Comparison of ENCODE assay signal across 8 cellular contexts in the genomic region with DNA sequence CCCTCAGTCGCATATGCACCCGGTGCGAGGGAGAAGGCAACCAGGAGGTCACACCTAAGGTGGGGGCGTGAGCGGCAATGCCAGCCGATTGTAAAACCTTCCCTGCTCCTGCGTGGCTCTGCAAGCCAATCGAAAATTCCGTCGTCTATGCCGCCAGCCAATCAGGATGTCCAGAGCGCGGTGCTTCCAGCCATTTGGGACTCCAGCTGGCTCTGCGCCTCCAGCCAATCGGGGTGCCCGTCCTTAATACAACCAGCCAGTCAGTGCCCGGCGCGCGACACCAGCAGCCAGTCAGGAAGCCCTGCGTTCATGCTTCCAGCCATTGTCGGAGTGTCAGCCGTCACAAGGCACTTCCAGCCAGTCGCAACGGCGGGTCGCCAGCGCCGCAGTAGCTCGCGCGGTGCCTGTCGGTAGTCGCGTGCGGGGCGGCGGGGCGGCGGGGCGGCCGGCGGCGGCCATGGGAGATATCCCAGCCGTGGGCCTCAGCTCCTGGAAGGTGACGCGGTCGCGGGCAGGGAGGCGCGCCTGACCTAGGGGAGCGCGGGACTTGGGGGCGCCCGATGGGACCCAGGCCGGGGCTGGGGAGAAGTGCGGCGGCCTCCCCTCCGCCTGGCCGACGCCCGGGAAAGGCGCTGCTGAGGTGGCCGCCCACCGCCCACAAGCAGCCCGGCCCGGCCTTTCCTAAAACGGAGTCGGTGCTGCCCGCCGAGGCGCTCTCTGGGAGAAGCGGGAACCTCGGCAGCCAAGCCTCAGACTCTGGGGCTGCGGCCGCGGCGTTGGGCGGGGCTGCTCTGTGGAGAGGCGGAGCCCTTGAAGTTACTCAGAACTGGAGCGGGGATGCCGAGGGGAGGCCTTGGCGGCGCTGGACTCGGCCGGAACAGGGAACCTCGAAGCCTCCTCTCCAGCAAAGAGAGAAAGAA. TPM values are rescaled to one million over a fixed set of nuclear protein-coding genes. Genes with fewer than 3 reads are reported as not detected.
DNase-seq lines count a peak whose midpoint lies in the region; ATAC-seq and TF ChIP-seq lines count a peak whose summit lies in the region.

Gene AKR1E2, plus strand, starts transcription at position 340 of the 920 bp plus-strand sequence. Its CDS starts 118 bp downstream, at position 458.

- no peaks in the 10 kb centered on the region for H4K20me1 ChIP-seq in smooth muscle cell (ENCODE audit: low read depth)

- peak within 1 kb of the TSS; percentile 81 for H3K27ac Mint-ChIP-seq in activated CD4-positive, alpha-beta T cell treated with anti-CD3 and anti-CD28 coated beads, Interleukin-2, amount 10 ng/mL, durations not matched to agents 24 days and 14 days

- H3K4me1 ChIP-seq in smooth muscle cell (ENCODE audit: low read depth), result peaks cover 2% of the 10 kb centered on the region

- no peaks in the 10 kb centered on the region for H3K36me3 ChIP-seq in smooth muscle cell (ENCODE audit: low read depth)

- TF ChIP-seq CTCF in NB4 (IDR thresholded peaks at IDR 0.05; ENCODE audit: low read depth, low read length), result no peak
- TF ChIP-seq CTCF in choroid plexus epithelial cell (conservative IDR thresholded peaks at IDR 0.05; ENCODE audit: low read depth, low read length), result no peak
- TF ChIP-seq CTCF in smooth muscle cell (IDR thresholded peaks at IDR 0.05; ENCODE audit: borderline replicate concordance, insufficient read depth, poor library complexity, severe bottlenecking), result no peak

- peak within 1 kb of the TSS; percentile 87 for H3K4me3 Mint-ChIP-seq in activated CD4-positive, alpha-beta T cell treated with anti-CD3 and anti-CD28 coated beads, Interleukin-2, amount 10 ng/mL, durations not matched to agents 24 days and 14 days

- intact Hi-C loops in activated CD4-positive, alpha-beta T cell treated with anti-CD3 and anti-CD28 coated beads, Interleukin-2, amount 10 ng/mL, durations not matched to agents 24 days and 14 days (cut with micrococcal nuclease), result loop anchor here (2.0 to 5.0 kb wide), 2 partner anchors 23 to 466 kb away; no protein-coding TSS in a partner anchor

- WGBS in smooth muscle cell (ENCODE audit: low lambda C conversion rate), result 22% methylated on average over 62 of the region's 87 CpGs

- peaks cover 5% of the 10 kb centered on the region for H3K36me3 Mint-ChIP-seq in activated CD4-positive, alpha-beta T cell treated with anti-CD3 and anti-CD28 coated beads, Interleukin-2, amount 10 ng/mL, durations not matched to agents 24 days and 14 days (ENCODE audit: low read depth)

- no peak for TF ChIP-seq POLR2A in NB4 (IDR thresholded peaks at IDR 0.05; ENCODE audit: extremely low read depth, insufficient read length)

- peak within 1 kb of the TSS; percentile 89 for H3K4me2 ChIP-seq in smooth muscle cell

- no peaks in the 10 kb centered on the region for H3K79me2 ChIP-seq in smooth muscle cell (ENCODE audit: low read depth)

- peak within 1 kb of the TSS; percentile 76 for H3K9ac ChIP-seq in smooth muscle cell (ENCODE audit: low read depth)

- peak within 1 kb of the TSS; percentile 69 for H3K27ac ChIP-seq in smooth muscle cell (ENCODE audit: low read depth)

- H3K4me1 Mint-ChIP-seq in activated CD4-positive, alpha-beta T cell treated with anti-CD3 and anti-CD28 coated beads, Interleukin-2, amount 10 ng/mL, durations not matched to agents 24 days and 14 days, result peaks cover 21% of the 10 kb centered on the region

- H3K27me3 Mint-ChIP-seq in activated CD4-positive, alpha-beta T cell treated with anti-CD3 and anti-CD28 coated beads, Interleukin-2, amount 10 ng/mL, durations not matched to agents 24 days and 14 days, result peaks cover 34% of the 10 kb centered on the region

- peak within 1 kb of the TSS; percentile 92 for H2AFZ ChIP-seq in smooth muscle cell (ENCODE audit: low read depth)

- peak; percentile 71 for DNase-seq in NB4 (ENCODE audit: low read depth)
- peak; percentile 95 for DNase-seq in activated CD4-positive, alpha-beta T cell treated with anti-CD3 and anti-CD28 coated beads, Interleukin-2, amount 10 ng/mL, durations not matched to agents 24 days and 14 days
- DNase-seq in choroid plexus epithelial cell (ENCODE audit: low read depth), result peak; percentile 99
- DNase-seq in islet precursor cell, result peak; percentile 92
- DNase-seq in smooth muscle cell (lab: John Stamatoyannopoulos, UW; ENCODE audit: unreplicated experiment), result peak; percentile 73

- ATAC-seq in GM19452 (IDR thresholded peaks at IDR 0.05; ENCODE audit: unreplicated experiment) (peak; percentile 63), GM18511 (IDR thresholded peaks at IDR 0.05; ENCODE audit: unreplicated experiment) (no peak), HG03521 (IDR thresholded peaks at IDR 0.05; ENCODE audit: unreplicated experiment) (no peak)

- no peaks in the 10 kb centered on the region for H3K9me3 Mint-ChIP-seq in activated CD4-positive, alpha-beta T cell treated with anti-CD3 and anti-CD28 coated beads, Interleukin-2, amount 10 ng/mL, durations not matched to agents 24 days and 14 days

- no peak within 1 kb of the TSS for H3K4me3 ChIP-seq in NB4 (ENCODE audit: low read depth, low read length)
- H3K4me3 ChIP-seq in choroid plexus epithelial cell (ENCODE audit: low read depth, low read length), result peak within 1 kb of the TSS; percentile 65
- H3K4me3 ChIP-seq in smooth muscle cell, result peak within 1 kb of the TSS; percentile 58

- no peaks in the 10 kb centered on the region for H3K27me3 ChIP-seq in smooth muscle cell (ENCODE audit: low read depth)

- peaks cover 7% of the 10 kb centered on the region for H3F3A ChIP-seq in smooth muscle cell (ENCODE audit: low read depth)

- H3K9me3 ChIP-seq in smooth muscle cell (replicated peaks; ENCODE audit: low read depth), result no peaks in the 10 kb centered on the region

RNA-seq across cellular contexts. Expression of gene AKR1E2, which starts in this region (rescaled TPM):
- total RNA-seq in activated CD4-positive, alpha-beta T cell treated with anti-CD3 and anti-CD28 coated beads, Interleukin-2, amount 10 ng/mL, durations not matched to agents 24 days and 14 days, result 6.6 and 7.9 TPM in 2 replicates
- 3.2 and 7.2 TPM in 2 replicates for total RNA-seq in smooth muscle cell
- polyA plus RNA-seq in smooth muscle cell, result 2.3 and 3.0 TPM in 2 replicates
